In the genomic region with DNA sequence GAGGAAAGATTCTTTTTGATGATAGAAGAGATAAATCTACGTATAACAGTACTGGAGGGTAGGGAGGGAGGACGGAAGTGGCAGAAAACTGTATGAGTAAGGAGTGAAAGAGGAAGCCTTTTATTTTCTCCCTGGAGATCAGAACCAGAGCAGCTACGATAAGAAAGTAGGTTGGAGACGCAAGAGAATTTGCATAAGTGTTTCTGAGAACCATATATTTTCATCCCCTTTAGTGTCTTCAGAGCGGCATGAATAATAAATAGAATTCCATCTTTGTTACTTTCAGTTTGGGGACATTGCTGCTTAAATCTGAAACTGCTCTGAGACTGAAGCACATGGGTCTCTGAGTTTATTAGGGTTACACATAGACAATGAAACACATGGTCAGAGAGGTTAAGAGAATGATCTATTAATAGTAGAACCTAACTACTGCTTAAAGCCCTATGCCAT, we compare ENCODE assay signal across 1 cellular context.
TF ChIP-seq lines count a peak whose summit lies in the region.

No MANE protein-coding gene starts in this region.

TF ChIP-seq in GM12878, 131 proteins besides CTCF, POLR2A, EP300 and RAD21 (continued from another document):
- TF ChIP-seq TCF3 (IDR thresholded peaks at IDR 0.05; ENCODE audit: borderline replicate concordance, insufficient read depth, low read depth, low read length) (no peak), NKRF (conservative IDR thresholded peaks at IDR 0.05) (no peak), ETV6 (conservative IDR thresholded peaks at IDR 0.05 in 1 of 2, IDR thresholded peaks at IDR 0.05 in 1 of 2; ENCODE audit: borderline replicate concordance in 1 of 2, low read depth in 1 of 2) (peak in 1 of 2 experiments; percentile 93; a peak in 2 of 4 replicates), HDGF (IDR thresholded peaks at IDR 0.05) (no peak), CHD1 (IDR thresholded peaks at IDR 0.05; ENCODE audit: low read depth, low read length) (no peak), SPI1 (IDR thresholded peaks at IDR 0.05; ENCODE audit: borderline replicate concordance, insufficient read depth, low read depth, low read length) (peak; percentile 86), BMI1 (IDR thresholded peaks at IDR 0.05; ENCODE audit: borderline replicate concordance) (0 out of 2 replicates have a peak, but pooled peaks have one; percentile 26), KLF5 (IDR thresholded peaks at IDR 0.05; ENCODE audit: partially characterized antibody) (no peak), FOXM1 (IDR thresholded peaks at IDR 0.05; ENCODE audit: low read depth, low read length) (peak; percentile 45; the same call in 1 of the 2 replicates), CREB1 (IDR thresholded peaks at IDR 0.05; ENCODE audit: low read depth) (peak; percentile 63), PAX8 (IDR thresholded peaks at IDR 0.05) (no peak), CHD2 (IDR thresholded peaks at IDR 0.05; ENCODE audit: borderline replicate concordance, low read depth, low read length) (peak; percentile 16; the same call in 1 of the 2 replicates), SIN3A (IDR thresholded peaks at IDR 0.05; ENCODE audit: low read depth, low read length) (no peak), TCF12 (IDR thresholded peaks at IDR 0.05; ENCODE audit: low read depth, low read length) (no peak), NR2F1 (conservative IDR thresholded peaks at IDR 0.05) (peak; percentile 59), GABPA (IDR thresholded peaks at IDR 0.05; ENCODE audit: low read depth) (0 out of 2 replicates have a peak, but pooled peaks have one; percentile 26), NFYA (IDR thresholded peaks at IDR 0.05; ENCODE audit: borderline replicate concordance, low read depth, low read length) (no peak), IKZF2 (IDR thresholded peaks at IDR 0.05) (peak; percentile 80 to 83), POU2F2 (IDR thresholded peaks at IDR 0.05; ENCODE audit: borderline replicate concordance, low read depth, low read length) (peak; percentile 91; the same call in 2 of the 3 replicates), IRF4 (IDR thresholded peaks at IDR 0.05; ENCODE audit: low read depth, low read length) (peak; percentile 61; the same call in 1 of the 2 replicates)
- TF ChIP-seq, protein P1, sequence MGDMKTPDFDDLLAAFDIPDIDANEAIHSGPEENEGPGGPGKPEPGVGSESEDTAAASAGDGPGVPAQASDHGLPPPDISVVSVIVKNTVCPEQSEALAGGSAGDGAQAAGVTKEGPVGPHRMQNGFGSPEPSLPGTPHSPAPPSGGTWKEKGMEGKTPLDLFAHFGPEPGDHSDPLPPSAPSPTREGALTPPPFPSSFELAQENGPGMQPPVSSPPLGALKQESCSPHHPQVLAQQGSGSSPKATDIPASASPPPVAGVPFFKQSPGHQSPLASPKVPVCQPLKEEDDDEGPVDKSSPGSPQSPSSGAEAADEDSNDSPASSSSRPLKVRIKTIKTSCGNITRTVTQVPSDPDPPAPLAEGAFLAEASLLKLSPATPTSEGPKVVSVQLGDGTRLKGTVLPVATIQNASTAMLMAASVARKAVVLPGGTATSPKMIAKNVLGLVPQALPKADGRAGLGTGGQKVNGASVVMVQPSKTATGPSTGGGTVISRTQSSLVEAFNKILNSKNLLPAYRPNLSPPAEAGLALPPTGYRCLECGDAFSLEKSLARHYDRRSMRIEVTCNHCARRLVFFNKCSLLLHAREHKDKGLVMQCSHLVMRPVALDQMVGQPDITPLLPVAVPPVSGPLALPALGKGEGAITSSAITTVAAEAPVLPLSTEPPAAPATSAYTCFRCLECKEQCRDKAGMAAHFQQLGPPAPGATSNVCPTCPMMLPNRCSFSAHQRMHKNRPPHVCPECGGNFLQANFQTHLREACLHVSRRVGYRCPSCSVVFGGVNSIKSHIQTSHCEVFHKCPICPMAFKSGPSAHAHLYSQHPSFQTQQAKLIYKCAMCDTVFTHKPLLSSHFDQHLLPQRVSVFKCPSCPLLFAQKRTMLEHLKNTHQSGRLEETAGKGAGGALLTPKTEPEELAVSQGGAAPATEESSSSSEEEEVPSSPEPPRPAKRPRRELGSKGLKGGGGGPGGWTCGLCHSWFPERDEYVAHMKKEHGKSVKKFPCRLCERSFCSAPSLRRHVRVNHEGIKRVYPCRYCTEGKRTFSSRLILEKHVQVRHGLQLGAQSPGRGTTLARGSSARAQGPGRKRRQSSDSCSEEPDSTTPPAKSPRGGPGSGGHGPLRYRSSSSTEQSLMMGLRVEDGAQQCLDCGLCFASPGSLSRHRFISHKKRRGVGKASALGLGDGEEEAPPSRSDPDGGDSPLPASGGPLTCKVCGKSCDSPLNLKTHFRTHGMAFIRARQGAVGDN (IDR thresholded peaks at IDR 0.05): no peak
- TF ChIP-seq, protein P2, sequence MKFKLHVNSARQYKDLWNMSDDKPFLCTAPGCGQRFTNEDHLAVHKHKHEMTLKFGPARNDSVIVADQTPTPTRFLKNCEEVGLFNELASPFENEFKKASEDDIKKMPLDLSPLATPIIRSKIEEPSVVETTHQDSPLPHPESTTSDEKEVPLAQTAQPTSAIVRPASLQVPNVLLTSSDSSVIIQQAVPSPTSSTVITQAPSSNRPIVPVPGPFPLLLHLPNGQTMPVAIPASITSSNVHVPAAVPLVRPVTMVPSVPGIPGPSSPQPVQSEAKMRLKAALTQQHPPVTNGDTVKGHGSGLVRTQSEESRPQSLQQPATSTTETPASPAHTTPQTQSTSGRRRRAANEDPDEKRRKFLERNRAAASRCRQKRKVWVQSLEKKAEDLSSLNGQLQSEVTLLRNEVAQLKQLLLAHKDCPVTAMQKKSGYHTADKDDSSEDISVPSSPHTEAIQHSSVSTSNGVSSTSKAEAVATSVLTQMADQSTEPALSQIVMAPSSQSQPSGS (IDR thresholded peaks at IDR 0.05; ENCODE audit: low read length): peak; percentile 60
